Comparison of ENCODE assay signal across 11 cellular contexts in the genomic region with DNA sequence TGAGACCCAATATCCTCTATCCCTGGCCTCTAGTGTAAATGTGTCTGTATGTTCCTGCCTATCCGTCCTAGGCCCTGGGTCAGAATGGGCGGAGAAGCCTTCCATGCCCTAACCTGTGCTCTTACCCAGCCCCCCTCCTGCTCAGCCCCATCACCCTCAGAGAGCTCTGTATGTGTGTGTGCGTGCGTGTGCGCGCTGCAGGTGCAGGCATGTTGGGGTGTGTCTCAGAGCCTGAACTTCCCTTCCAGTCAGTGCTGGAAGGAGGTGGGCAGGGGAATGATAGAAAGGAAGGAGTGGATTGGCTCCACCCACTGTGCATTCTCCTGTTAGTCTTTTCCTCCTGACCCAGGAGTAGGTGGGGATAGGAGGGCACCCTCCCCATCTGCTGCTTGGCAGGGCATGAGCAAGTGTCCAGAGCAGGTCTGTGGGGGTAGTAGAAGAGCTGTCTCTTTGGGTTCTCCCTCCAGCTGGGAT. TPM values are rescaled to one million over a fixed set of nuclear protein-coding genes. Genes with fewer than 3 reads are reported as not detected.
DNase-seq lines count a peak whose midpoint lies in the region; ATAC-seq and TF ChIP-seq lines count a peak whose summit lies in the region.
"Had no signal": no experiment of that assay in that cellular context is flagged by ENCODE, and none has a peak within 500 bp of the region (broad histone marks: within the 10 kb centered on the region; RNA-seq: fewer than 3 reads in every experiment).

No MANE protein-coding gene starts in this region.

- H3K36me3 Mint-ChIP-seq in chondrocyte (ENCODE audit: low read depth), result peaks cover 16% of the 10 kb centered on the region

- no peaks in the 10 kb centered on the region for H3K27me3 ChIP-seq in gastrocnemius medialis

- intact Hi-C loops in posterior vena cava (cut with DNase I), result no loop called here
- intact Hi-C loops in gastrocnemius medialis (cut with DNase I; ENCODE audit: low total_unique reads), result no loop called here

- no peaks in the 10 kb centered on the region for H3K9me3 ChIP-seq in gastrocnemius medialis
- H3K9me3 ChIP-seq: A549 had no signal

- H3K4me1 ChIP-seq in gastrocnemius medialis, result peaks cover 0 to 13% of the 10 kb centered on the region in 2 donors

- H3K27ac ChIP-seq in gastrocnemius medialis, result no peak overlapping the region
- H3K27ac ChIP-seq: A549 had no signal

- in situ Hi-C loops in gastrocnemius medialis (cut with MboI; ENCODE audit: low sequenced_read_pairs in 4 of 4), result no loop called here

- ATAC-seq in gastrocnemius medialis, result no peak

- no peak for TF ChIP-seq POLR2A in gastrocnemius medialis (IDR thresholded peaks at IDR 0.05)

- peaks cover 38% of the 10 kb centered on the region for H3K4me1 Mint-ChIP-seq in chondrocyte (ENCODE audit: low read depth)

- DNase-seq in NCI-H1436 (lab: John Stamatoyannopoulos, UW) (peak; percentile 59), NCI-H1436 treated with DMSO at 0.1 percent for 48 hours (lab: John Stamatoyannopoulos, UW) (no peak), NCI-H2227 (lab: John Stamatoyannopoulos, UW; ENCODE audit: unreplicated experiment) (peak; percentile 65), chondrocyte (ENCODE audit: low spot score) (no peak), posterior vena cava (ENCODE audit: low spot score) (peak; percentile 66), mucosa of gallbladder (ENCODE audit: low spot score) (no peak), superior temporal gyrus (ENCODE audit: extremely low spot score) (no peak), gastrocnemius medialis (no peak)
- DNase-seq: MM.1S had no signal

- H3K9me3 Mint-ChIP-seq in chondrocyte (ENCODE audit: low read depth), result no peaks in the 10 kb centered on the region

- no peaks in the 10 kb centered on the region for H3K27me3 Mint-ChIP-seq in chondrocyte (ENCODE audit: low read depth)

- no peak overlapping the region for H3K4me3 Mint-ChIP-seq in chondrocyte (ENCODE audit: unreplicated experiment)

- peaks cover 0 to 12% of the 10 kb centered on the region in 2 donors for H3K36me3 ChIP-seq in gastrocnemius medialis

- peak overlapping the region; percentile 74 for H3K27ac Mint-ChIP-seq in chondrocyte (ENCODE audit: unreplicated experiment)

- TF ChIP-seq CTCF in chondrocyte (IDR thresholded peaks at IDR 0.05), result no peak
- TF ChIP-seq CTCF in gastrocnemius medialis (IDR thresholded peaks at IDR 0.05 in 4 of 5, conservative IDR thresholded peaks at IDR 0.05 in 1 of 5), result no peak

- no peak overlapping the region for H3K4me3 ChIP-seq in gastrocnemius medialis
- H3K4me3 ChIP-seq: A549 had no signal

RNA-seq across cellular contexts. Expression of a gene that starts 7.2 kb away (rescaled TPM):
- total RNA-seq in chondrocyte, result 30.7 to 32.5 TPM (median 31.1 TPM) in 3 replicates
- 10 to 100 TPM; 27.0 to 36.3 TPM for total RNA-seq in posterior vena cava
- total RNA-seq in mucosa of gallbladder, result 21.4 TPM
- total RNA-seq in gastrocnemius medialis, result 1 to 10 TPM; 4.8 to 9.5 (median 5.5) TPM

RNA-seq across cellular contexts. Expression of a gene that starts 15.0 kb away (rescaled TPM):
- total RNA-seq in chondrocyte, result 89.4 to 101 TPM (median 94.2 TPM) in 3 replicates
- 100 to 1,000 TPM; 162 to 201 TPM for total RNA-seq in posterior vena cava
- total RNA-seq in mucosa of gallbladder, result 287 TPM
- total RNA-seq in gastrocnemius medialis, result 10 to 100 TPM; 12.5 to 17.4 (median 14.4) TPM

RNA-seq across cellular contexts. Expression of a gene that starts 17.5 kb away (rescaled TPM):
- 11.7 to 14.7 TPM (median 12.9 TPM) in 3 replicates for total RNA-seq in chondrocyte
- 10 to 100 TPM in 1 of 2 donors, 1 to 10 TPM in 1; 8.8 to 12.4 TPM for total RNA-seq in posterior vena cava
- 11.4 TPM for total RNA-seq in mucosa of gallbladder
- total RNA-seq in gastrocnemius medialis, result 1 to 10 TPM; 1.2 to 6.7 (median 1.9) TPM

RNA-seq across cellular contexts. Expression of a gene that starts 32.1 kb away (rescaled TPM):
- total RNA-seq in chondrocyte, result 448 to 583 TPM (median 463 TPM) in 3 replicates
- 100 to 1,000 TPM; 465 to 757 TPM for total RNA-seq in posterior vena cava
- 241 TPM for total RNA-seq in mucosa of gallbladder
- 10 to 100 TPM; 26.1 to 53.5 (median 49.8) TPM for total RNA-seq in gastrocnemius medialis

RNA-seq across cellular contexts. Expression of a gene that starts 46.2 kb away (rescaled TPM):
- total RNA-seq in chondrocyte, result 0.48 TPM in 1 of 3 replicates, not detected in the others
- total RNA-seq in posterior vena cava, result 1 to 10 TPM in 1 of 2 donors, under 1 TPM in 1; 0.28 to 1.0 TPM
- total RNA-seq in mucosa of gallbladder, result 48.5 TPM
- 1 to 10 TPM in 1 of 4 donors, under 1 TPM in 1, not detected in 2; 0.56 to 1.2 TPM for total RNA-seq in gastrocnemius medialis
- total RNA-seq: frontal cortex had no signal

Comparison
In these comparisons a context has a peak if more than half of its experiments do, and no peak if none do; other contexts are left out.
1. DNase-seq: peak in NCI-H1436 (single experiment), NCI-H2227 (single experiment) and posterior vena cava (single experiment); none in NCI-H1436 treated with DMSO at 0.1 percent for 48 hours (single experiment), chondrocyte (single experiment), mucosa of gallbladder (single experiment), superior temporal gyrus (single experiment) and gastrocnemius medialis (0 of 2).